18 cellular contexts compared by ENCODE assay signal in genomic region chr4:24775750-24776149, GRCh38. TPM values are rescaled to one million over a fixed set of nuclear protein-coding genes. Genes with fewer than 3 reads are reported as not detected.
DNase-seq lines count a peak whose midpoint lies in the region; ATAC-seq and TF ChIP-seq lines count a peak whose summit lies in the region.
"Had no signal": no experiment of that assay in that cellular context is flagged by ENCODE, and none has a peak within 500 bp of the region (broad histone marks: within the 10 kb centered on the region; RNA-seq: fewer than 3 reads in every experiment).

No MANE protein-coding gene starts in this region.

- TF ChIP-seq CTCF in PC-3 (conservative IDR thresholded peaks at IDR 0.05; ENCODE audit: low read depth, low read length) (no peak), fibroblast of villous mesenchyme (IDR thresholded peaks at IDR 0.05; ENCODE audit: insufficient read depth, low read depth, low read length) (no peak), BE2C (IDR thresholded peaks at IDR 0.05; ENCODE audit: low read depth, low read length) (no peak)

- H3K4me3 ChIP-seq in PC-3 (ENCODE audit: low read length): no peak overlapping the region
- H3K4me3 ChIP-seq in fibroblast of villous mesenchyme (ENCODE audit: low read depth, low read length): no peak overlapping the region
- no peak overlapping the region for H3K4me3 ChIP-seq in BE2C (ENCODE audit: low read depth, low read length)
- H3K4me3 ChIP-seq: BLaER1, GM23338 had no signal

- no TSS peak for BruUV-seq in PC-3 (replicated peaks; lab: Mats Ljungman, UMichigan)

- no peak for ATAC-seq in PC-3
- ATAC-seq in HG03039 (IDR thresholded peaks at IDR 0.05; ENCODE audit: unreplicated experiment): no peak
- no peak for ATAC-seq in HG03108 (IDR thresholded peaks at IDR 0.05; ENCODE audit: unreplicated experiment)
- ATAC-seq: GM23338, HCT116, HepG2 had no signal

- CTCF ChIA-PET in PC-3 (lab: Charles Lee): no interaction called here

- H2AFZ ChIP-seq in PC-3 (ENCODE audit: low read length): no peak overlapping the region
- H2AFZ ChIP-seq: GM23338 had no signal

- intact Hi-C loops in PC-3 (cut with micrococcal nuclease): no loop called here

- H3K9me2 ChIP-seq in PC-3 (replicated peaks; ENCODE audit: low read length): no peaks in the 10 kb centered on the region

- no peak overlapping the region for H3K4me2 ChIP-seq in PC-3 (ENCODE audit: low read length)
- H3K4me2 ChIP-seq: BLaER1, GM23338, KMS-11 had no signal

- peak overlapping the region; percentile 49; the same call in 1 of the 2 replicates for H3K27ac ChIP-seq in PC-3 (ENCODE audit: low read length)
- H3K27ac ChIP-seq: BLaER1, KMS-11 had no signal

- no peaks in the 10 kb centered on the region for H3K79me2 ChIP-seq in PC-3 (ENCODE audit: low read length)

- no peaks in the 10 kb centered on the region for H3K36me3 ChIP-seq in PC-3 (ENCODE audit: low read depth, low read length)
- H3K36me3 ChIP-seq in BE2C: no peaks in the 10 kb centered on the region
- H3K36me3 ChIP-seq: BLaER1 had no signal

- H4K20me1 ChIP-seq in PC-3 (ENCODE audit: low read length): no peaks in the 10 kb centered on the region
- H4K20me1 ChIP-seq: BLaER1 had no signal

- no peaks in the 10 kb centered on the region for H3F3A ChIP-seq in PC-3 (ENCODE audit: low read length, unreplicated experiment)

- POLR2A ChIA-PET in PC-3 (lab: Charles Lee; ENCODE audit: unreplicated experiment): interaction anchor here (0.6 kb wide), 1 partner anchor 22 kb away, joined by 4 read pairs; no protein-coding TSS in a partner anchor

- DNase-seq in EH (ENCODE audit: low read depth) (peak; percentile 32), PC-3 (no peak), fibroblast of villous mesenchyme (ENCODE audit: low read depth) (peak; percentile 61), BE2C (no peak), HCEC 1CT (no peak)
- DNase-seq: ACHN; AML-193; CD4-positive, alpha-beta memory T cell; DMS53; DND-41 had no signal

- peaks cover 28% of the 10 kb centered on the region for H3K4me1 ChIP-seq in PC-3 (ENCODE audit: insufficient read depth, low read length)
- no peaks in the 10 kb centered on the region for H3K4me1 ChIP-seq in BE2C
- H3K4me1 ChIP-seq: BLaER1 had no signal

- no peak overlapping the region for H3K9ac ChIP-seq in PC-3 (ENCODE audit: low read length)
- H3K9ac ChIP-seq: BLaER1, KMS-11 had no signal

- H3K27me3 ChIP-seq in PC-3 (ENCODE audit: low read length): no peaks in the 10 kb centered on the region
- no peaks in the 10 kb centered on the region for H3K27me3 ChIP-seq in BE2C
- H3K27me3 ChIP-seq: BLaER1 had no signal

- H3K9me3 ChIP-seq in PC-3 (ENCODE audit: low read length) (no peaks in the 10 kb centered on the region), BE2C (no peaks in the 10 kb centered on the region)
- H3K9me3 ChIP-seq: BLaER1 had no signal

RNA-seq across cellular contexts. Expression of gene SOD3, which starts 19.6 kb away (rescaled TPM):
- total RNA-seq in PC-3 (2014; rRNA removed) (10.7 and 16.4 TPM in 2 replicates), fibroblast of villous mesenchyme (14.2 and 21.9 TPM in 2 replicates)
- polyA plus RNA-seq in BE2C (2012; ENCODE audit: insufficient read depth, insufficient read length, low read depth): not detected
- total RNA-seq: CD4-positive, alpha-beta memory T cell; HepG2 had no signal
- polyA plus RNA-seq: CD14-positive monocyte; CD4-positive, alpha-beta memory T cell had no signal

Comparison
In these comparisons a context has a peak if more than half of its experiments do, and no peak if none do; other contexts are left out.
1. DNase-seq: peak in EH (single experiment) and fibroblast of villous mesenchyme (single experiment); none in PC-3 (single experiment), BE2C (single experiment) and HCEC 1CT (single experiment).